ENCODE assay signal across 15 cellular contexts in the genomic region with DNA sequence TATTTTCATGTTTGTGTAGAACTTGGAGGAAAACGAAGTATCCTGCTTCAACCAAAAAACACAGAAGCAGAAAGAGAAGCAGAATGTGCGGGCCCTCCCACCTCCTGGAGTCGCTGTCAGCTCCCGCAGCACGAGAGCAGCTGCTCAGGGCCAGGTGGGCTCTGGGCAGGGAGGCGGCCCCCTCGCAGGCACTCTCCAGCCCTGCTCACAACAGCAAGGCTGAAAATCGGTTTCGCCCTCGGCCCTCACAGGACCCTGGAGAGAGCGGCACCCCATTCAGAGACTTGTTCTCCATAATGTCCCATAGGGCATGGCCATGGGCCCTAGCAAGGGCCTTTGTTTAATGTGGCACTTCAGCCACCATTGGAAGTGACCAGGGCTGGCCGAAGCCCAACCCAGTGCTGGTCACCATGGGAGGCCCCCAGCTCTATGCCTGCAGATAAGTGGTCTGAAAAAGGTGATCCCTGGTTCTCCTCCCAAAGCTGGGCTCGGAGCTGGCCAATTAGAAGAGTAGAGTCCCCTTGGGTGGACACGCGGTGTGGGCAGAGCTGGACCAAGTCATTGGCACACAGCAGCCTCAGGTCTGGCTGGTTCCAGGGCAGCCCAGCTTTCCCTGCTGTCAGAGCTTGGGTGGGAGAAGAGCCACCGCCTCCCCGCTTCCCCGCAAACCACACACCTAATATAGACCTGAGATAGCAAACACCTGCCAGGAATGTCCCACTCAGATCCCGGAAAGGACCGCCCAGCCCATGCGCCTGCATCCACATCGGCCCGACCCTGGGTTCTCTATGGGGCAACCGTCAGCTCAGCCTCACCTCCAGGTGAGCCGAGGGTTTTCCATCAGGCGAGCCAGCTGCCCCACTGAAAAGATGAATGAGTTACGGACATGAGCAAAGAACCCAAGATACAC.
"Had no signal": no experiment of that assay in that cellular context is flagged by ENCODE, and none has a peak within 500 bp of the region (broad histone marks: within the 10 kb centered on the region; RNA-seq: fewer than 3 reads in every experiment).

No MANE protein-coding gene starts in this region.

- H3K4me1 ChIP-seq: colonic mucosa, esophagus squamous epithelium, gastroesophageal sphincter, left ventricle myocardium inferior, sigmoid colon had no signal

- DNase-seq: colonic mucosa; dermis blood vessel endothelial cell; esophagus squamous epithelium; foreskin fibroblast; glutamatergic neuron; islet precursor cell; left ventricle myocardium inferior; sigmoid colon; stimulated activated CD4-positive, alpha-beta T cell treated with anti-CD3 and anti-CD28 coated beads, Interleukin-12 subunit alpha, Interleukin-12 subunit beta, amount 100 ng/mL, for 4 hours; stimulated activated naive CD4-positive, alpha-beta T cell; trophoblast cell had no signal

- H3K27ac ChIP-seq: colonic mucosa, esophagus squamous epithelium, gastroesophageal sphincter, left ventricle myocardium inferior, neutrophil, sigmoid colon, skin epidermis had no signal

- H3K9me3 ChIP-seq: colonic mucosa, esophagus squamous epithelium, neutrophil, sigmoid colon had no signal

- H3K36me3 ChIP-seq: colonic mucosa, esophagus squamous epithelium, gastroesophageal sphincter, left ventricle myocardium inferior, neutrophil, sigmoid colon had no signal

- H3K4me3 ChIP-seq: colonic mucosa, esophagus squamous epithelium, gastroesophageal sphincter, left ventricle myocardium inferior, lung, sigmoid colon, skin epidermis had no signal

- H3K27me3 ChIP-seq: colonic mucosa, neutrophil, sigmoid colon had no signal
